In the genomic region with DNA sequence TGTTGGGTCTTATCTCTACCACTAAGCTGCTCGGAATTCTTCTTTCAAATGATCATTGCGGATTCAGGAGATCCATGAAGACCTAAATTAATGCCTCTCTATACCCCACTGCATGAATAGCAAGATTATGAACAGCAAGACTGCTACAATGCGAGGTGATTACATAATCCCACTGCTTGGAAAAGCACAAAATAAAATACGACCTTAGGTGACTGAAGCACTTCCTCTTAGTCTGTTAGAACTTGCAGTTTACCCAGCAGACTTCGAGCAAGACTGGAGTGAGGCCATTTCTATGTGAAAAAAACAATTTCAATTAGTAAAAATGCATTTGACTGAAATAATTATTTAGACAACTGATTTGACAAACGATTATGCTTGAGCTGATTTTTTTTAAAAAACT, we compare ENCODE assay signal across 17 cellular contexts.
DNase-seq lines count a peak whose midpoint lies in the region; ATAC-seq and TF ChIP-seq lines count a peak whose summit lies in the region.
"Had no signal": no experiment of that assay in that cellular context is flagged by ENCODE, and none has a peak within 500 bp of the region (broad histone marks: within the 10 kb centered on the region; RNA-seq: fewer than 3 reads in every experiment).

No MANE protein-coding gene starts in this region.

- TF ChIP-seq CTCF in choroid plexus epithelial cell (conservative IDR thresholded peaks at IDR 0.05; ENCODE audit: low read depth, low read length) = no peak

- DNase-seq in SIG-M5 treated with dmso at 0.1 percent for 504 hours (lab: John Stamatoyannopoulos, UW; ENCODE audit: unreplicated experiment) (peak; percentile 64), SIG-M5 (lab: John Stamatoyannopoulos, UW) (no peak), OCI-M1 (lab: John Stamatoyannopoulos, UW) (peak; percentile 71), choroid plexus epithelial cell (ENCODE audit: low read depth) (peak; percentile 43), glomerular visceral epithelial cell (ENCODE audit: extremely low spot score) (no peak), dedifferentiated amniotic fluid mesenchymal stem cell (ENCODE audit: extremely low spot score) (no peak), inferior parietal cortex (ENCODE audit: extremely low spot score) (no peak)
- DNase-seq: CD4-positive, alpha-beta memory T cell; DMS79; NCI-H1105 treated with DMSO at 0.1 percent for 48 hours; NCI-H1694 treated with DMSO at 0.1 percent for 48 hours; NCI-H345; NK-92 treated with Interleukin-12 subunit alpha and Interleukin-12 subunit beta, amount 100 ng/mL, for 24 hours; SK-N-SH had no signal

- ATAC-seq in HG03354 (IDR thresholded peaks at IDR 0.05; ENCODE audit: poor library complexity, severe bottlenecking, unreplicated experiment) = no peak
- ATAC-seq: Panc1 had no signal

- no peak overlapping the region for H3K4me3 ChIP-seq in choroid plexus epithelial cell (ENCODE audit: low read depth, low read length)
- H3K4me3 ChIP-seq: HAP-1 had no signal

Comparison
In these comparisons a context has a peak if more than half of its experiments do, and no peak if none do; other contexts are left out.
1. DNase-seq: peak in SIG-M5 treated with dmso at 0.1 percent for 504 hours (single experiment), OCI-M1 (single experiment) and choroid plexus epithelial cell (single experiment); none in SIG-M5 (single experiment), glomerular visceral epithelial cell (single experiment), dedifferentiated amniotic fluid mesenchymal stem cell (single experiment) and inferior parietal cortex (single experiment).